8 cellular contexts compared by ENCODE assay signal in genomic region chr14:69685217-69685616, GRCh38.
DNase-seq lines count a peak whose midpoint lies in the region; ATAC-seq, FAIRE-seq and TF ChIP-seq lines count a peak whose summit lies in the region.

No MANE protein-coding gene starts in this region.

- H3K9ac ChIP-seq in HepG2 (ENCODE audit: insufficient read depth, low read depth, low read length): no peak overlapping the region; the same call in 1 of the 2 replicates

- no peaks in the 10 kb centered on the region for H3K9me3 Mint-ChIP-seq in stimulated activated memory B cell treated with anti-CD40 and anti-IgM and Interleukin-4, amounts not matched to agents 10 μg/mL and 1 μg/mL and 100 μg/mL, for 72 hours

- in situ Hi-C loops in HepG2 (cut with HindIII; ENCODE audit: extremely low pct_ligation_motif_present, low pct_unique_long_range_greater_than_20kb): no loop called here

- H3K27ac Mint-ChIP-seq in stimulated activated memory B cell treated with anti-CD40 and anti-IgM and Interleukin-4, amounts not matched to agents 10 μg/mL and 1 μg/mL and 100 μg/mL, for 72 hours: peak overlapping the region; percentile 84

- no peak for TF ChIP-seq RAD21 in HepG2 (CRISPR knock-in tag; IDR thresholded peaks at IDR 0.05)

- H3K36me3 Mint-ChIP-seq in stimulated activated memory B cell treated with anti-CD40 and anti-IgM and Interleukin-4, amounts not matched to agents 10 μg/mL and 1 μg/mL and 100 μg/mL, for 72 hours: peaks cover 38% of the 10 kb centered on the region

- no peaks in the 10 kb centered on the region for H4K20me1 ChIP-seq in HepG2 (ENCODE audit: insufficient read depth, low read length)

- TF ChIP-seq EP300 in HepG2 (IDR thresholded peaks at IDR 0.05; ENCODE audit: low read depth in 2 of 2, low read length in 2 of 2) (no peak), HepG2 (CRISPR knock-in tag; IDR thresholded peaks at IDR 0.05; ENCODE audit: borderline replicate concordance) (no peak)

- H3K4me1 Mint-ChIP-seq in stimulated activated memory B cell treated with anti-CD40 and anti-IgM and Interleukin-4, amounts not matched to agents 10 μg/mL and 1 μg/mL and 100 μg/mL, for 72 hours: peaks cover 83% of the 10 kb centered on the region

- WGBS in HepG2 (ENCODE audit: low lambda C conversion rate): 84% methylated on average over 3 of the region's 3 CpGs

- no TSS peak for BruUV-seq in HepG2 (replicated peaks; lab: Mats Ljungman, UMichigan)

- no peak for TF ChIP-seq POLR2A in HepG2 (IDR thresholded peaks at IDR 0.05; ENCODE audit: insufficient read depth in 1 of 2, low read depth in 2 of 2, low read length in 2 of 2)

- H3K27ac ChIP-seq in HepG2 (ENCODE audit: extremely low read length, insufficient read depth, low read length): peak overlapping the region; percentile 62

- H3K4me3 Mint-ChIP-seq in stimulated activated memory B cell treated with anti-CD40 and anti-IgM and Interleukin-4, amounts not matched to agents 10 μg/mL and 1 μg/mL and 100 μg/mL, for 72 hours: peak overlapping the region; percentile 36

- H3K4me2 ChIP-seq in HepG2 (ENCODE audit: low read depth, low read length): peak overlapping the region; percentile 21

- H3K4me1 ChIP-seq in HepG2 (ENCODE audit: insufficient read depth, low read length): peaks cover 86% of the 10 kb centered on the region

- intact Hi-C loops in HepG2 (cut with micrococcal nuclease; ENCODE audit: unreplicated experiment): loop anchor here (1.0 kb wide), 1 partner anchor 27 kb away; no protein-coding TSS in a partner anchor

- H3K4me3 ChIP-seq in HepG2 (replicated peaks in 1 of 3; ENCODE audit: insufficient read depth in 1 of 3, low read depth in 2 of 3, low read length in 3 of 3): no peak overlapping the region

- no peaks in the 10 kb centered on the region for H3K36me3 ChIP-seq in HepG2 (replicated peaks in 1 of 2; ENCODE audit: control insufficient read depth in 1 of 2, insufficient read depth in 2 of 2, low read length in 2 of 2)

- H2AFZ ChIP-seq in HepG2 (ENCODE audit: low read length): no peak overlapping the region

- POLR2A ChIA-PET in HepG2 (lab: Yijun Ruan, JAX): interaction anchor here (0.7 kb wide), 1 partner anchor 29 kb away, joined by 3 read pairs; no protein-coding TSS in a partner anchor

- CTCF ChIA-PET in HepG2 (lab: Yijun Ruan, JAX; ENCODE audit: low intra/inter-chr PET ratio, low total read pairs): no interaction called here

- TF ChIP-seq CTCF in HepG2 (CRISPR knock-in tag; IDR thresholded peaks at IDR 0.05): no peak

- FAIRE-seq in HepG2 (lab: Jason Lieb, UNC): no peak

- peak; percentile 12; the same call in 1 of the 3 replicates for ATAC-seq in HepG2
- peak; percentile 93 for ATAC-seq in stimulated activated memory B cell treated with anti-CD40 and anti-IgM and Interleukin-4, amounts not matched to agents 10 μg/mL and 1 μg/mL and 100 μg/mL, for 72 hours
- ATAC-seq in GM18520 (IDR thresholded peaks at IDR 0.05; ENCODE audit: unreplicated experiment): no peak

- H3K27me3 ChIP-seq in HepG2 (ENCODE audit: control insufficient read depth in 1 of 2, insufficient read depth in 2 of 2, low read length in 2 of 2): no peaks in the 10 kb centered on the region

- H3K79me2 ChIP-seq in HepG2 (ENCODE audit: insufficient read depth, low read length): peaks cover 2% of the 10 kb centered on the region

- no peaks in the 10 kb centered on the region for H3K9me3 ChIP-seq in HepG2 (ENCODE audit: low read length)

- H3K27me3 Mint-ChIP-seq in stimulated activated memory B cell treated with anti-CD40 and anti-IgM and Interleukin-4, amounts not matched to agents 10 μg/mL and 1 μg/mL and 100 μg/mL, for 72 hours: no peaks in the 10 kb centered on the region

- DNase-seq in stimulated activated naive CD4-positive, alpha-beta T cell treated with Interleukin-2 at 50 U/mL for 16 hours (lab: John Stamatoyannopoulos, UW): peak; percentile 72
- no peak for DNase-seq in stimulated activated naive CD4-positive, alpha-beta T cell (lab: John Stamatoyannopoulos, UW)
- DNase-seq in activated T-cell treated with anti-CD3 and anti-CD28 coated beads for 4 hours (peak; percentile 62), HepG2 (ENCODE audit: low spot score) (no peak), C1 segment of cervical spinal cord (lab: John Stamatoyannopoulos, UW) (no peak), iPS-NIHi7 (ENCODE audit: extremely low spot score) (no peak)

TF ChIP-seq in HepG2, 621 proteins besides CTCF, POLR2A, EP300 and RAD21:
- TF ChIP-seq ZNF10 (CRISPR knock-in tag; IDR thresholded peaks at IDR 0.05; ENCODE audit: borderline replicate concordance, low read depth) (no peak), TMF1 (CRISPR knock-in tag; IDR thresholded peaks at IDR 0.05; ENCODE audit: low read depth) (no peak), ZNF816 (CRISPR knock-in tag; IDR thresholded peaks at IDR 0.05; ENCODE audit: borderline replicate concordance) (no peak), ZMYM3 (CRISPR knock-in tag; IDR thresholded peaks at IDR 0.05) (no peak), ZNF652 (CRISPR knock-in tag; IDR thresholded peaks at IDR 0.05; ENCODE audit: borderline replicate concordance, low read depth) (no peak), ELF3 (CRISPR knock-in tag; IDR thresholded peaks at IDR 0.05) (no peak), SOX6 (IDR thresholded peaks at IDR 0.05) (no peak), SOX6 (CRISPR knock-in tag; IDR thresholded peaks at IDR 0.05) (no peak), NR3C1 (CRISPR knock-in tag; IDR thresholded peaks at IDR 0.05) (no peak), MYNN (CRISPR knock-in tag; IDR thresholded peaks at IDR 0.05; ENCODE audit: low read depth) (no peak), KDM3A (CRISPR knock-in tag; IDR thresholded peaks at IDR 0.05; ENCODE audit: low read depth) (no peak), DBP (CRISPR knock-in tag; IDR thresholded peaks at IDR 0.05; ENCODE audit: not compliant biosample characterization) (no peak), SOX13 (IDR thresholded peaks at IDR 0.05) (no peak), SOX13 (CRISPR knock-in tag; conservative IDR thresholded peaks at IDR 0.05 in 1 of 2, IDR thresholded peaks at IDR 0.05 in 1 of 2) (no peak), KDM6A (CRISPR knock-in tag; IDR thresholded peaks at IDR 0.05; ENCODE audit: low read depth) (no peak), ATF6 (CRISPR knock-in tag; conservative IDR thresholded peaks at IDR 0.05) (no peak), CENPBD1 (CRISPR knock-in tag; IDR thresholded peaks at IDR 0.05; ENCODE audit: borderline replicate concordance, low read depth) (no peak), IKZF4 (CRISPR knock-in tag; IDR thresholded peaks at IDR 0.05; ENCODE audit: borderline replicate concordance, low read depth, not compliant biosample characterization) (no peak), KDM5B (CRISPR knock-in tag; IDR thresholded peaks at IDR 0.05; ENCODE audit: borderline replicate concordance) (no peak), TFAP4 (IDR thresholded peaks at IDR 0.05; ENCODE audit: borderline replicate concordance, low read depth) (no peak)
TF ChIP-seq in HepG2: peak in this region for 0.

Comparison
In these comparisons a context has a peak if more than half of its experiments do, and no peak if none do; other contexts are left out.
1. DNase-seq: peak in stimulated activated naive CD4-positive, alpha-beta T cell treated with Interleukin-2 at 50 U/mL for 16 hours (single experiment) and activated T-cell treated with anti-CD3 and anti-CD28 coated beads for 4 hours (single experiment); none in stimulated activated naive CD4-positive, alpha-beta T cell (0 of 6), HepG2 (single experiment), C1 segment of cervical spinal cord (0 of 14) and iPS-NIHi7 (single experiment).